ENCODE assay signal across 17 cellular contexts in the genomic region with DNA sequence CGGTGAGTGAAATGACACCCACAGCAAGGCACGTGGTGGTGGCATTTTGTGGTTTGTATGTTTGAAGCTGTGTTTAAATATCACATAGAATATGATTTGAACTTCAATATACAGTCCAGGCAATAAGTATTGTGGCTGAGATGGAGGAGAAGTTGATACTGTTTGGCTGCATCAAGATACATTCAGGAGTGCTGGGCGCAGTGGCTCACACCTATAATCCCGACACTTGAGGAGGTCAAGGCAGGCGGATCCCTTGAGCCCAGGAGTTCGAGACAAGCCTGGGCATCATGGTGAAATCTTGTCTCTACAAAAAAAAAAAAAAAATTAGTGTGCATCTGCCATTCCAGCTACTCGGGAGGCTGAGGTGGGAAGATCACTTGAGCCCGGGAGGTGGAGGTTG. TPM values are rescaled to one million over a fixed set of nuclear protein-coding genes. Genes with fewer than 3 reads are reported as not detected.
DNase-seq lines count a peak whose midpoint lies in the region; ATAC-seq and TF ChIP-seq lines count a peak whose summit lies in the region.
"Had no signal": no experiment of that assay in that cellular context is flagged by ENCODE, and none has a peak within 500 bp of the region (broad histone marks: within the 10 kb centered on the region; RNA-seq: fewer than 3 reads in every experiment).

No MANE protein-coding gene starts in this region.

- H3K4me1 Mint-ChIP-seq in activated CD8-positive, alpha-beta T cell treated with anti-CD3 and anti-CD28 coated beads for 36 hours (ENCODE audit: low read depth), result peaks cover 6% of the 10 kb centered on the region
- peaks cover 23% of the 10 kb centered on the region for H3K4me1 Mint-ChIP-seq in activated CD8-positive, alpha-beta T cell treated with anti-CD3 and anti-CD28 coated beads, Interleukin-2, amount 10 ng/mL, durations not matched to agents 7 days and 5 days (ENCODE audit: low read depth)
- peaks cover 11% of the 10 kb centered on the region for H3K4me1 Mint-ChIP-seq in osteocyte (ENCODE audit: unreplicated experiment)

- peak; percentile 33 for DNase-seq in activated CD8-positive, alpha-beta T cell treated with anti-CD3 and anti-CD28 coated beads for 36 hours
- DNase-seq in activated CD8-positive, alpha-beta T cell treated with anti-CD3 and anti-CD28 coated beads, Interleukin-2, amount 10 ng/mL, durations not matched to agents 7 days and 5 days, result no peak
- DNase-seq in right atrium auricular region (ENCODE audit: low spot score) (peak; percentile 36), heart left ventricle (no peak), osteocyte (ENCODE audit: extremely low spot score, unreplicated experiment) (peak; percentile 30)
- DNase-seq: 8988T; AML-193; Caco-2; CD8-positive, alpha-beta memory T cell; DMS53; GF-D8; HCEC 1CT; HFFc6 had no signal

- no peaks in the 10 kb centered on the region for H3K36me3 ChIP-seq in right atrium auricular region
- no peaks in the 10 kb centered on the region for H3K36me3 ChIP-seq in heart left ventricle
- H3K36me3 ChIP-seq: BLaER1 had no signal

- TF ChIP-seq CTCF in activated CD8-positive, alpha-beta T cell treated with anti-CD3 and anti-CD28 coated beads for 36 hours (IDR thresholded peaks at IDR 0.05), result no peak
- no peak for TF ChIP-seq CTCF in right atrium auricular region (IDR thresholded peaks at IDR 0.05)
- TF ChIP-seq CTCF in heart left ventricle (IDR thresholded peaks at IDR 0.05), result no peak
- no peak for TF ChIP-seq CTCF in osteocyte (IDR thresholded peaks at IDR 0.05)

- POLR2A ChIA-PET in activated CD8-positive, alpha-beta T cell treated with anti-CD3 and anti-CD28 coated beads for 36 hours (lab: Charles Lee), result interaction anchor here (1.1 kb wide), 1 partner anchor 124 kb away, joined by 3 read pairs; no protein-coding TSS in a partner anchor
- POLR2A ChIA-PET in activated CD8-positive, alpha-beta T cell treated with anti-CD3 and anti-CD28 coated beads, Interleukin-2, amount 10 ng/mL, durations not matched to agents 7 days and 5 days (lab: Charles Lee), result no interaction called here

- H3K4me1 ChIP-seq in right atrium auricular region (peaks cover 0 to 9% of the 10 kb centered on the region in 2 donors), heart left ventricle (peaks cover 0 to 12% (median 4%) of the 10 kb centered on the region in 12 donors)
- H3K4me1 ChIP-seq: BLaER1, Caco-2 had no signal

- no peak for ATAC-seq in activated CD8-positive, alpha-beta T cell treated with anti-CD3 and anti-CD28 coated beads for 36 hours
- ATAC-seq in activated CD8-positive, alpha-beta T cell treated with anti-CD3 and anti-CD28 coated beads, Interleukin-2, amount 10 ng/mL, durations not matched to agents 7 days and 5 days, result no peak
- no peak for ATAC-seq in heart left ventricle
- ATAC-seq in HG02571 (IDR thresholded peaks at IDR 0.05; ENCODE audit: unreplicated experiment), result no peak
- ATAC-seq in GM18858 (IDR thresholded peaks at IDR 0.05; ENCODE audit: unreplicated experiment), result no peak
- ATAC-seq: HepG2 had no signal

- H3K4me3 Mint-ChIP-seq in activated CD8-positive, alpha-beta T cell treated with anti-CD3 and anti-CD28 coated beads for 36 hours, result no peak overlapping the region
- H3K4me3 Mint-ChIP-seq in activated CD8-positive, alpha-beta T cell treated with anti-CD3 and anti-CD28 coated beads, Interleukin-2, amount 10 ng/mL, durations not matched to agents 7 days and 5 days, result no peak overlapping the region
- H3K4me3 Mint-ChIP-seq in osteocyte (ENCODE audit: unreplicated experiment), result no peak overlapping the region
- H3K4me3 Mint-ChIP-seq: CD8-positive, alpha-beta memory T cell; HFFc6 had no signal

- H3K36me3 Mint-ChIP-seq in activated CD8-positive, alpha-beta T cell treated with anti-CD3 and anti-CD28 coated beads for 36 hours (ENCODE audit: low read depth), result no peaks in the 10 kb centered on the region
- H3K36me3 Mint-ChIP-seq in activated CD8-positive, alpha-beta T cell treated with anti-CD3 and anti-CD28 coated beads, Interleukin-2, amount 10 ng/mL, durations not matched to agents 7 days and 5 days (ENCODE audit: low read depth), result no peaks in the 10 kb centered on the region
- no peaks in the 10 kb centered on the region for H3K36me3 Mint-ChIP-seq in osteocyte (ENCODE audit: unreplicated experiment)
- H3K36me3 Mint-ChIP-seq: CD8-positive, alpha-beta memory T cell had no signal

- 82 to 85% (median 84%) methylated on average over 8 of the region's 8 CpGs for WGBS in heart left ventricle, 4 donors

- peaks cover 22% of the 10 kb centered on the region for H3K27me3 Mint-ChIP-seq in activated CD8-positive, alpha-beta T cell treated with anti-CD3 and anti-CD28 coated beads for 36 hours
- peaks cover 25% of the 10 kb centered on the region for H3K27me3 Mint-ChIP-seq in activated CD8-positive, alpha-beta T cell treated with anti-CD3 and anti-CD28 coated beads, Interleukin-2, amount 10 ng/mL, durations not matched to agents 7 days and 5 days (ENCODE audit: low read depth)
- peaks cover 41% of the 10 kb centered on the region for H3K27me3 Mint-ChIP-seq in osteocyte (ENCODE audit: unreplicated experiment)

- intact Hi-C loops in activated CD8-positive, alpha-beta T cell treated with anti-CD3 and anti-CD28 coated beads for 36 hours (cut with micrococcal nuclease), result loop anchor here (5.0 to 10.0 kb wide), 2 partner anchors 64 to 192 kb away; no protein-coding TSS in a partner anchor
- intact Hi-C loops in heart left ventricle (cut with DNase I), result loop anchor here in 3 of 10 donors (5.0 to 10.0 kb wide), 2 partner anchors 132 to 184 kb away; no protein-coding TSS in a partner anchor

- H3K27ac Mint-ChIP-seq in activated CD8-positive, alpha-beta T cell treated with anti-CD3 and anti-CD28 coated beads for 36 hours, result no peak overlapping the region
- no peak overlapping the region for H3K27ac Mint-ChIP-seq in activated CD8-positive, alpha-beta T cell treated with anti-CD3 and anti-CD28 coated beads, Interleukin-2, amount 10 ng/mL, durations not matched to agents 7 days and 5 days
- no peak overlapping the region for H3K27ac Mint-ChIP-seq in osteocyte (ENCODE audit: unreplicated experiment)
- H3K27ac Mint-ChIP-seq: HFFc6 had no signal

- CTCF ChIA-PET in activated CD8-positive, alpha-beta T cell treated with anti-CD3 and anti-CD28 coated beads for 36 hours (lab: Charles Lee), result interaction anchor here (0.7 to 4.3 kb wide), 8 partner anchors 10 to 145 kb away, joined by 3 to 38 read pairs (median 6); no protein-coding TSS in a partner anchor
- CTCF ChIA-PET in activated CD8-positive, alpha-beta T cell treated with anti-CD3 and anti-CD28 coated beads, Interleukin-2, amount 10 ng/mL, durations not matched to agents 7 days and 5 days (lab: Charles Lee), result interaction anchor here (0.6 to 3.9 kb wide), 7 partner anchors 9 to 176 kb away, joined by 3 to 25 read pairs (median 5); no protein-coding TSS in a partner anchor

- H3K4me3 ChIP-seq in right atrium auricular region (no peak overlapping the region), heart left ventricle (no peak overlapping the region)
- H3K4me3 ChIP-seq: BLaER1 had no signal

- H3K27ac ChIP-seq in right atrium auricular region (no peak overlapping the region), heart left ventricle (no peak overlapping the region)
- H3K27ac ChIP-seq: BLaER1 had no signal

- H3K9me3 ChIP-seq in right atrium auricular region, result peaks cover 0 to 4% of the 10 kb centered on the region in 2 donors
- H3K9me3 ChIP-seq in heart left ventricle, result peaks cover 0 to 3% (median 0%) of the 10 kb centered on the region in 12 donors

- peaks cover under 1% of the 10 kb centered on the region for H3K9me3 Mint-ChIP-seq in activated CD8-positive, alpha-beta T cell treated with anti-CD3 and anti-CD28 coated beads for 36 hours
- H3K9me3 Mint-ChIP-seq in activated CD8-positive, alpha-beta T cell treated with anti-CD3 and anti-CD28 coated beads, Interleukin-2, amount 10 ng/mL, durations not matched to agents 7 days and 5 days (ENCODE audit: insufficient read depth), result no peaks in the 10 kb centered on the region
- no peaks in the 10 kb centered on the region for H3K9me3 Mint-ChIP-seq in osteocyte (ENCODE audit: unreplicated experiment)
- H3K9me3 Mint-ChIP-seq: HFFc6 had no signal

- no peak for TF ChIP-seq POLR2A in heart left ventricle (IDR thresholded peaks at IDR 0.05)

- H3K27me3 ChIP-seq in right atrium auricular region, result no peaks in the 10 kb centered on the region
- peaks cover 0 to 39% (median 13%) of the 10 kb centered on the region in 9 donors for H3K27me3 ChIP-seq in heart left ventricle

RNA-seq across cellular contexts. Expression of a gene that starts 35.2 kb away (rescaled TPM):
- 10 to 100 TPM; 41.0 to 42.5 TPM for total RNA-seq in activated CD8-positive, alpha-beta T cell treated with anti-CD3 and anti-CD28 coated beads for 36 hours
- 10 to 100 TPM; 59.0 to 59.2 TPM for total RNA-seq in activated CD8-positive, alpha-beta T cell treated with anti-CD3 and anti-CD28 coated beads, Interleukin-2, amount 10 ng/mL, durations not matched to agents 7 days and 5 days
- total RNA-seq in right atrium auricular region, result 10 to 100 TPM; 33.5 to 39.6 TPM
- total RNA-seq in heart left ventricle, result 10 to 100 TPM; 37.2 to 56.3 (median 42.6) TPM
- polyA plus RNA-seq in heart left ventricle, result 10 to 100 TPM; 22.6 to 34.7 TPM
- total RNA-seq in osteocyte, result 61.7 and 63.0 TPM in 2 replicates

RNA-seq across cellular contexts. Expression of a gene that starts 57.9 kb away (rescaled TPM):
- 1 to 10 TPM; 8.2 to 8.9 TPM for total RNA-seq in activated CD8-positive, alpha-beta T cell treated with anti-CD3 and anti-CD28 coated beads for 36 hours
- total RNA-seq in activated CD8-positive, alpha-beta T cell treated with anti-CD3 and anti-CD28 coated beads, Interleukin-2, amount 10 ng/mL, durations not matched to agents 7 days and 5 days, result 1 to 10 TPM; 4.2 to 4.7 TPM
- total RNA-seq in right atrium auricular region, result 100 to 1,000 TPM in 1 of 2 donors, 10 to 100 TPM in 1; 81.5 to 125 TPM
- 100 to 1,000 TPM in 2 of 9 donors, 10 to 100 TPM in 7; 59.7 to 108 (median 92.2) TPM for total RNA-seq in heart left ventricle
- 100 to 1,000 TPM in 1 of 2 donors, 10 to 100 TPM in 1; 61.1 to 100 TPM for polyA plus RNA-seq in heart left ventricle
- total RNA-seq in osteocyte, result 88.7 and 96.9 TPM in 2 replicates

Comparison
In these comparisons a context has a peak if more than half of its experiments do, and no peak if none do; other contexts are left out.
1. DNase-seq: peak in activated CD8-positive, alpha-beta T cell treated with anti-CD3 and anti-CD28 coated beads for 36 hours (single experiment), right atrium auricular region (single experiment) and osteocyte (single experiment); none in activated CD8-positive, alpha-beta T cell treated with anti-CD3 and anti-CD28 coated beads, Interleukin-2, amount 10 ng/mL, durations not matched to agents 7 days and 5 days (single experiment) and heart left ventricle (0 of 5).